ENCODE assay signal across 17 cellular contexts in the genomic region with DNA sequence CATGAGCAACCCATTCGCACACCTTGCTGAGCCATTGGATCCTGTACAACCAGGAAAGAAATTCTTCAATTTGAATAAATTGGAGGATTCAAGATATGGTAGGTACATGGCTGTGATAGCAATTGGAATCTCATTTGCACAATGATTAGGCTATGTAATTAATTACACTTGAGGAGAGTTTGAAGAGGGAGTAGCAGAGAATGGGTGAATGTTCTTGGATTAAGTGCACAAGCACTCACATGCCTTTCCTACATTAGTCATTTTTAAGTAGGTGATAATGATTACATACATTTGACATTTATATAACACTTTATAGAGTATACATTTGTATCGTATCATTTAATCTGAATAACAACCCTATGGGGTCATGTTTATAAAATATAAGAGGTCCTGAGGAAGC. TPM values are rescaled to one million over a fixed set of nuclear protein-coding genes. Genes with fewer than 3 reads are reported as not detected.
DNase-seq lines count a peak whose midpoint lies in the region; ATAC-seq and TF ChIP-seq lines count a peak whose summit lies in the region.
"Had no signal": no experiment of that assay in that cellular context is flagged by ENCODE, and none has a peak within 500 bp of the region (broad histone marks: within the 10 kb centered on the region; RNA-seq: fewer than 3 reads in every experiment).

No MANE protein-coding gene starts in this region.

- no peak for TF ChIP-seq EP300 in stomach (IDR thresholded peaks at IDR 0.05)

- no peaks in the 10 kb centered on the region for H3K9me3 ChIP-seq in stomach

- H3K4me3 Mint-ChIP-seq in endothelial cell (ENCODE audit: unreplicated experiment) = peak overlapping the region; percentile 66
- H3K4me3 Mint-ChIP-seq: CD4-positive, alpha-beta memory T cell had no signal

- no peak overlapping the region for H3K27ac Mint-ChIP-seq in endothelial cell (ENCODE audit: unreplicated experiment)
- H3K27ac Mint-ChIP-seq: CD4-positive, alpha-beta memory T cell had no signal

- no peak for DNase-seq in LNCaP clone FGC (ENCODE audit: low read depth)
- DNase-seq in endothelial cell (ENCODE audit: low spot score) = no peak
- peak in 1 of 2 donors; percentile 12 for DNase-seq in foreskin keratinocyte
- DNase-seq in stomach = no peak
- no peak for DNase-seq in posterior vena cava (ENCODE audit: low spot score)
- no peak for DNase-seq in Right ventricle myocardium superior
- DNase-seq in activated CD4-positive, alpha-beta T cell treated with anti-CD3 and anti-CD28 coated beads for 1 hour = no peak
- DNase-seq: C1 segment of cervical spinal cord; Calu3; CD4-positive, alpha-beta memory T cell; COR-L47; DMS53; DMS79 treated with DMSO at 0.1 percent for 48 hours; GF-D8; GM23248; H7; HCEC 1CT had no signal

- no peaks in the 10 kb centered on the region for H3K4me1 Mint-ChIP-seq in endothelial cell (ENCODE audit: unreplicated experiment)

- H3K27me3 ChIP-seq in foreskin keratinocyte (no peaks in the 10 kb centered on the region), stomach (no peaks in the 10 kb centered on the region)

- peaks cover 35 to 56% (median 53%) of the 10 kb centered on the region in 4 donors for H3K36me3 ChIP-seq in stomach

- no peak overlapping the region for H3K27ac ChIP-seq in foreskin keratinocyte
- peak overlapping the region in 4 of 5 donors; percentile 63 to 88 (median 78) for H3K27ac ChIP-seq in stomach
- H3K27ac ChIP-seq: GM23248 had no signal

- TF ChIP-seq POLR2A in stomach (IDR thresholded peaks at IDR 0.05) = no peak

- H3K4me3 ChIP-seq in LNCaP clone FGC (ENCODE audit: low read depth, low read length) (peak overlapping the region; percentile 47; the same call in 1 of the 2 replicates), stomach (no peak overlapping the region)
- H3K4me3 ChIP-seq: GM23248 had no signal

- H3K4me1 ChIP-seq in foreskin keratinocyte (peaks cover 5% of the 10 kb centered on the region), stomach (peaks cover 0 to 27% (median 9%) of the 10 kb centered on the region in 4 donors)

- WGBS in stomach, 5 donors = 41 to 71% (median 61%) methylated on average over 2 of the region's 2 CpGs

- H3K36me3 Mint-ChIP-seq in endothelial cell (ENCODE audit: low read depth, unreplicated experiment) = peaks cover 16% of the 10 kb centered on the region

- TF ChIP-seq CTCF in LNCaP clone FGC (IDR thresholded peaks at IDR 0.05; ENCODE audit: control insufficient read depth, extremely low read depth, insufficient read depth) (no peak), endothelial cell (IDR thresholded peaks at IDR 0.05; ENCODE audit: unreplicated experiment) (no peak), foreskin keratinocyte (conservative IDR thresholded peaks at IDR 0.05) (no peak), stomach (IDR thresholded peaks at IDR 0.05) (no peak)

- ATAC-seq in foreskin keratinocyte (peak; percentile 20), Right ventricle myocardium superior (ENCODE audit: poor library complexity) (no peak)

- H3K27me3 Mint-ChIP-seq in endothelial cell (ENCODE audit: unreplicated experiment) = peaks cover 3% of the 10 kb centered on the region
- H3K27me3 Mint-ChIP-seq: CD4-positive, alpha-beta memory T cell had no signal

- H3K9me3 Mint-ChIP-seq in endothelial cell (ENCODE audit: unreplicated experiment) = no peaks in the 10 kb centered on the region

- intact Hi-C loops in stomach (cut with DNase I; ENCODE audit: low total_unique reads) (no loop called here), posterior vena cava (cut with DNase I) (no loop called here), Right ventricle myocardium superior (cut with DNase I) (no loop called here)

RNA-seq across cellular contexts. Expression of a gene that starts 21.1 kb away (rescaled TPM):
- 30.6 TPM for total RNA-seq in endothelial cell (ENCODE audit: unreplicated experiment)
- total RNA-seq in foreskin keratinocyte = 26.8 and 29.2 TPM in 2 replicates
- 12.2 and 16.6 TPM in 2 replicates for polyA plus RNA-seq in foreskin keratinocyte
- 10 to 100 TPM in 3 of 5 donors, 1 to 10 TPM in 2; 5.8 to 44.2 (median 33.5) TPM for total RNA-seq in stomach
- polyA plus RNA-seq in stomach = 10 to 100 TPM; 11.0 to 20.9 (median 14.7) TPM
- 10 to 100 TPM; 32.7 to 35.7 TPM for total RNA-seq in posterior vena cava
- total RNA-seq in Right ventricle myocardium superior = 63.0 TPM
